In the genomic region with DNA sequence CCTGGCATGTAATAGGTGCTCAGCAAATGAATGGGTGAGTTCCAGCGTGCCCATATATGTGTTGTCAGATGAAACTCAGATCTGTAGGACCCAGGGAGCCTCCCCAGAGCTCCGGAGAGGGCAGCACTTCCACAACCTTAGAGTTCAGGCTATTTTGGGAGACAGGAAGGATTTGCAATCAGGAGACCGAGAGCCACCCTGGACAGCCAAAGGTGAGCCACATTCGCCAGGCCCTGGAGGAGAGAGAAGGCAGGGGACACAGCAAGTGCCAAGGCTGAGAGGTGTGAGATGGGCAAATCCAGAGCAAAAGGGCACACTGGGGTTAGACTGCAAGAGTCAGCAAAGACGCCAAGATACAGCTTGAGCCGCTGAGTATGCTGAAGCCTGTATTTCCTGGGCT, we compare ENCODE assay signal across 18 cellular contexts.
DNase-seq lines count a peak whose midpoint lies in the region; TF ChIP-seq lines count a peak whose summit lies in the region.
"Had no signal": no experiment of that assay in that cellular context is flagged by ENCODE, and none has a peak within 500 bp of the region (broad histone marks: within the 10 kb centered on the region; RNA-seq: fewer than 3 reads in every experiment).

No MANE protein-coding gene starts in this region.

- no peak overlapping the region for H3K27ac Mint-ChIP-seq in activated CD4-positive, alpha-beta memory T cell treated with anti-CD3 and anti-CD28 coated beads, Interleukin-2, amount 10 ng/mL, durations not matched to agents 7 days and 5 days
- H3K27ac Mint-ChIP-seq in activated CD4-positive, alpha-beta memory T cell treated with anti-CD3 and anti-CD28 coated beads for 36 hours: no peak overlapping the region
- no peak overlapping the region for H3K27ac Mint-ChIP-seq in H9

- H2BK20ac ChIP-seq in H9 (ENCODE audit: low read depth, low read length, poor library complexity, severe bottlenecking): no peak overlapping the region

- H3K4ac ChIP-seq in H9 (ENCODE audit: low read depth, low read length): no peak overlapping the region

- no peak overlapping the region for H3K9ac ChIP-seq in H9 (ENCODE audit: extremely low read depth, insufficient read length, low read length)

- H3K27me3 Mint-ChIP-seq in activated CD4-positive, alpha-beta memory T cell treated with anti-CD3 and anti-CD28 coated beads, Interleukin-2, amount 10 ng/mL, durations not matched to agents 7 days and 5 days: peaks cover 7% of the 10 kb centered on the region
- peaks cover 4% of the 10 kb centered on the region for H3K27me3 Mint-ChIP-seq in activated CD4-positive, alpha-beta memory T cell treated with anti-CD3 and anti-CD28 coated beads for 36 hours
- peaks cover 16% of the 10 kb centered on the region for H3K27me3 Mint-ChIP-seq in H9 (ENCODE audit: low read depth)

- CTCF ChIA-PET in activated CD4-positive, alpha-beta memory T cell treated with anti-CD3 and anti-CD28 coated beads, Interleukin-2, amount 10 ng/mL, durations not matched to agents 7 days and 5 days (lab: Charles Lee): interaction anchor here (0.8 to 2.1 kb wide), 6 partner anchors 10 to 295 kb away, joined by 3 to 12 read pairs (median 7); no protein-coding TSS in a partner anchor
- CTCF ChIA-PET in activated CD4-positive, alpha-beta memory T cell treated with anti-CD3 and anti-CD28 coated beads for 36 hours (lab: Charles Lee): interaction anchor here (1.0 to 2.3 kb wide), 7 partner anchors 9 to 280 kb away, joined by 3 to 13 read pairs (median 7); no protein-coding TSS in a partner anchor

- DNase-seq in activated CD4-positive, alpha-beta memory T cell treated with anti-CD3 and anti-CD28 coated beads, Interleukin-2, amount 10 ng/mL, durations not matched to agents 7 days and 5 days: peak; percentile 11
- DNase-seq in activated CD4-positive, alpha-beta memory T cell treated with anti-CD3 and anti-CD28 coated beads for 36 hours: no peak
- DNase-seq in H9 (peak; percentile 22), right atrium auricular region (ENCODE audit: low spot score) (peak; percentile 50), sigmoid colon (peak; percentile 54), MG63 (no peak), SIG-M5 treated with dmso at 0.1 percent for 504 hours (lab: John Stamatoyannopoulos, UW; ENCODE audit: unreplicated experiment) (no peak), SK-N-DZ (ENCODE audit: low spot score) (no peak)
- DNase-seq: midbrain; NCI-H1092; NCI-H2081; NCI-H446 treated with DMSO at 0.1 percent for 48 hours; RPMI8226; stimulated activated CD4-positive, alpha-beta T cell treated with anti-CD3 and anti-CD28 coated beads, Interleukin-4, amount 100 ng/mL, for 4 hours had no signal

- no peak overlapping the region for H3K4me2 ChIP-seq in H9 (ENCODE audit: insufficient read depth, insufficient read length, low read length)
- H3K4me2 ChIP-seq: smooth muscle cell had no signal

- no peaks in the 10 kb centered on the region for H3K23me2 ChIP-seq in H9 (ENCODE audit: insufficient read length, low read depth, low read length, poor library complexity, severe bottlenecking)

- H3K9me3 ChIP-seq in H9 (ENCODE audit: control insufficient read depth, low read depth, low read length) (no peaks in the 10 kb centered on the region), right atrium auricular region (no peaks in the 10 kb centered on the region), sigmoid colon (no peaks in the 10 kb centered on the region), MG63 (no peaks in the 10 kb centered on the region)
- H3K9me3 ChIP-seq: Caco-2, prostate gland had no signal

- no peak overlapping the region for H2BK12ac ChIP-seq in H9 (ENCODE audit: insufficient read length, low read depth, low read length)

- H4K20me1 ChIP-seq in H9 (ENCODE audit: control insufficient read depth, insufficient read depth, insufficient read length): no peaks in the 10 kb centered on the region

- TF ChIP-seq CTCF in H9 (conservative IDR thresholded peaks at IDR 0.05): no peak
- TF ChIP-seq CTCF in right atrium auricular region (IDR thresholded peaks at IDR 0.05): peak in 1 of 2 donors; percentile 37
- TF ChIP-seq CTCF in sigmoid colon (IDR thresholded peaks at IDR 0.05): no peak

- no peak overlapping the region for H3K18ac ChIP-seq in H9 (ENCODE audit: insufficient read length, low read depth, low read length)

- no peak overlapping the region for H4K91ac ChIP-seq in H9 (ENCODE audit: insufficient read length, low read depth, low read length)

- H2BK5ac ChIP-seq in H9 (ENCODE audit: insufficient read length, low read length): no peak overlapping the region

- no peak overlapping the region for H2AK5ac ChIP-seq in H9 (ENCODE audit: insufficient read length, low read length)

- no peak overlapping the region for H3K14ac ChIP-seq in H9 (ENCODE audit: insufficient read depth, low read length)

- no peak overlapping the region for H3K27ac ChIP-seq in H9 (ENCODE audit: insufficient read length, low read depth, low read length)
- peak overlapping the region; percentile 38 to 50 for H3K27ac ChIP-seq in right atrium auricular region
- H3K27ac ChIP-seq in sigmoid colon: peak overlapping the region in 3 of 4 donors; percentile 42 to 59 (median 50)
- H3K27ac ChIP-seq: prostate gland had no signal

- intact Hi-C loops in activated CD4-positive, alpha-beta memory T cell treated with anti-CD3 and anti-CD28 coated beads for 36 hours (cut with micrococcal nuclease): loop anchor here (1.0 to 5.0 kb wide), 2 partner anchors 75 to 260 kb away; no protein-coding TSS in a partner anchor
- intact Hi-C loops in sigmoid colon (cut with DNase I): no loop called here

- no peak overlapping the region for H4K5ac ChIP-seq in H9 (ENCODE audit: insufficient read length, low read depth, low read length)

- H2AFZ ChIP-seq in H9 (ENCODE audit: low read length): no peak overlapping the region

- H2BK15ac ChIP-seq in H9 (ENCODE audit: low read depth, low read length): no peak overlapping the region

- no peak overlapping the region for H3K23ac ChIP-seq in H9 (ENCODE audit: insufficient read length, low read depth, low read length)

- no peak for TF ChIP-seq POLR2A in sigmoid colon (IDR thresholded peaks at IDR 0.05)

- no peak for TF ChIP-seq EP300 in sigmoid colon (IDR thresholded peaks at IDR 0.05)

- H3K4me3 Mint-ChIP-seq in activated CD4-positive, alpha-beta memory T cell treated with anti-CD3 and anti-CD28 coated beads, Interleukin-2, amount 10 ng/mL, durations not matched to agents 7 days and 5 days: no peak overlapping the region
- H3K4me3 Mint-ChIP-seq in activated CD4-positive, alpha-beta memory T cell treated with anti-CD3 and anti-CD28 coated beads for 36 hours: no peak overlapping the region
- H3K4me3 Mint-ChIP-seq in H9: no peak overlapping the region
- H3K4me3 Mint-ChIP-seq: nephron had no signal

- WGBS in H9 (ENCODE audit: extremely low coverage, insufficient read length, low lambda C conversion rate): no CpG with 5 or more reads among the region's 6 CpGs
- WGBS in sigmoid colon, 2 donors: 85 to 92% methylated on average over 6 of the region's 6 CpGs

- H3K79me2 ChIP-seq in H9 (ENCODE audit: insufficient read depth, low read length): no peaks in the 10 kb centered on the region

- no peaks in the 10 kb centered on the region for H3K79me1 ChIP-seq in H9 (ENCODE audit: insufficient read depth, low read depth, low read length, poor library complexity, severe bottlenecking)

- no peaks in the 10 kb centered on the region for H3K27me3 ChIP-seq in H9 (ENCODE audit: insufficient read depth, low read length)
- no peaks in the 10 kb centered on the region for H3K27me3 ChIP-seq in right atrium auricular region
- no peaks in the 10 kb centered on the region for H3K27me3 ChIP-seq in sigmoid colon
- no peaks in the 10 kb centered on the region for H3K27me3 ChIP-seq in MG63

- no peak overlapping the region for H3K56ac ChIP-seq in H9 (ENCODE audit: insufficient read length, low read depth, low read length)

- POLR2A ChIA-PET in activated CD4-positive, alpha-beta memory T cell treated with anti-CD3 and anti-CD28 coated beads, Interleukin-2, amount 10 ng/mL, durations not matched to agents 7 days and 5 days (lab: Charles Lee): no interaction called here
- POLR2A ChIA-PET in activated CD4-positive, alpha-beta memory T cell treated with anti-CD3 and anti-CD28 coated beads for 36 hours (lab: Charles Lee): no interaction called here

- no peak overlapping the region for H4K8ac ChIP-seq in H9 (replicated peaks; ENCODE audit: insufficient read length, low read depth, low read length)

- no peak overlapping the region for H3T11ph ChIP-seq in H9 (ENCODE audit: low read length)

- H3K36me3 ChIP-seq in right atrium auricular region (no peaks in the 10 kb centered on the region), sigmoid colon (no peaks in the 10 kb centered on the region), MG63 (no peaks in the 10 kb centered on the region)
- H3K36me3 ChIP-seq: prostate gland had no signal

- no peaks in the 10 kb centered on the region for H3K9me3 Mint-ChIP-seq in activated CD4-positive, alpha-beta memory T cell treated with anti-CD3 and anti-CD28 coated beads, Interleukin-2, amount 10 ng/mL, durations not matched to agents 7 days and 5 days
- no peaks in the 10 kb centered on the region for H3K9me3 Mint-ChIP-seq in activated CD4-positive, alpha-beta memory T cell treated with anti-CD3 and anti-CD28 coated beads for 36 hours
- peaks cover 0 to 6% of the 10 kb centered on the region in 2 experiments; a peak in 3 of 5 replicates for H3K9me3 Mint-ChIP-seq in H9
- H3K9me3 Mint-ChIP-seq: nephron had no signal

- H3K4me3 ChIP-seq in right atrium auricular region: no peak overlapping the region
- H3K4me3 ChIP-seq in sigmoid colon: no peak overlapping the region
- H3K4me3 ChIP-seq in MG63: no peak overlapping the region
- H3K4me3 ChIP-seq: prostate gland, smooth muscle cell had no signal

- H3K4me1 Mint-ChIP-seq in activated CD4-positive, alpha-beta memory T cell treated with anti-CD3 and anti-CD28 coated beads, Interleukin-2, amount 10 ng/mL, durations not matched to agents 7 days and 5 days: peaks cover 14% of the 10 kb centered on the region
- peaks cover 8% of the 10 kb centered on the region for H3K4me1 Mint-ChIP-seq in activated CD4-positive, alpha-beta memory T cell treated with anti-CD3 and anti-CD28 coated beads for 36 hours (ENCODE audit: low read depth)
- peaks cover 19 to 25% of the 10 kb centered on the region in 2 experiments for H3K4me1 Mint-ChIP-seq in H9

- H3K36me3 Mint-ChIP-seq in activated CD4-positive, alpha-beta memory T cell treated with anti-CD3 and anti-CD28 coated beads, Interleukin-2, amount 10 ng/mL, durations not matched to agents 7 days and 5 days (ENCODE audit: low read depth): no peaks in the 10 kb centered on the region
- no peaks in the 10 kb centered on the region for H3K36me3 Mint-ChIP-seq in activated CD4-positive, alpha-beta memory T cell treated with anti-CD3 and anti-CD28 coated beads for 36 hours
- H3K36me3 Mint-ChIP-seq in H9 (ENCODE audit: insufficient read depth in 1 of 3, low read depth in 3 of 3): no peaks in the 10 kb centered on the region; a peak in 1 of 7 replicates

- H3K4me1 ChIP-seq in H9 (ENCODE audit: insufficient read depth, low read length) (peaks cover 6% of the 10 kb centered on the region; the same call in 1 of the 2 replicates), right atrium auricular region (peaks cover 0 to 54% of the 10 kb centered on the region in 2 donors), sigmoid colon (peaks cover 0 to 63% (median 54%) of the 10 kb centered on the region in 4 donors)
- H3K4me1 ChIP-seq: prostate gland had no signal

- H2BK120ac ChIP-seq in H9 (ENCODE audit: low read depth, low read length, poor library complexity, severe bottlenecking): no peak overlapping the region

Comparison
In these comparisons a context has a peak if more than half of its experiments do, and no peak if none do; other contexts are left out.
1. DNase-seq: peak in activated CD4-positive, alpha-beta memory T cell treated with anti-CD3 and anti-CD28 coated beads, Interleukin-2, amount 10 ng/mL, durations not matched to agents 7 days and 5 days (single experiment), H9 (single experiment), right atrium auricular region (single experiment) and sigmoid colon (single experiment); none in activated CD4-positive, alpha-beta memory T cell treated with anti-CD3 and anti-CD28 coated beads for 36 hours (single experiment), MG63 (single experiment), SIG-M5 treated with dmso at 0.1 percent for 504 hours (single experiment) and SK-N-DZ (single experiment).